Comparison of ENCODE assay signal across 25 cellular contexts in genomic region chr5:107230367-107230766, GRCh38.
"Had no signal": no experiment of that assay in that cellular context is flagged by ENCODE, and none has a peak within 500 bp of the region (broad histone marks: within the 10 kb centered on the region; RNA-seq: fewer than 3 reads in every experiment).

No MANE protein-coding gene starts in this region.

- H3K79me2 ChIP-seq: hepatocyte had no signal

- H3K9ac ChIP-seq: neural progenitor cell had no signal

- H3K9me3 Mint-ChIP-seq: stimulated activated effector memory CD8-positive, alpha-beta T cell treated with anti-CD3 and anti-CD28 coated beads, Interleukin-12 subunit alpha, Interleukin-12 subunit beta, amount 100 ng/mL, for 72 hours had no signal

- DNase-seq: cerebellar nuclear complex; dorsolateral prefrontal cortex; effector CD4-positive, alpha-beta T cell; head of caudate nucleus; kidney; left colon; left ventricle myocardium inferior; lower lobe of right lung; naive B cell; nucleus accumbens; sigmoid colon; stimulated activated CD4-positive, alpha-beta T cell treated with anti-CD3 and anti-CD28 coated beads, Interleukin-2, amount 100 ng/mL, for 24 hours; stimulated activated CD4-positive, alpha-beta T cell treated with anti-CD3 and anti-CD28 coated beads, Interleukin-4, amount 100 ng/mL, for 24 hours; stimulated activated naive CD4-positive, alpha-beta T cell treated with Interleukin-2 at 50 U/mL for 16 hours; stomach had no signal

- H2AFZ ChIP-seq: hepatocyte, neural progenitor cell had no signal

- H3K4me3 Mint-ChIP-seq: naive B cell; nephron; neural progenitor cell; stimulated activated effector memory CD8-positive, alpha-beta T cell treated with anti-CD3 and anti-CD28 coated beads, Interleukin-12 subunit alpha, Interleukin-12 subunit beta, amount 100 ng/mL, for 72 hours; type B pancreatic cell had no signal

- FAIRE-seq: colon, frontal cortex, kidney had no signal

- H3K9me3 ChIP-seq: lower lobe of right lung, prostate gland, right atrium auricular region, sigmoid colon, stomach, thyroid gland had no signal

- H3K36me3 Mint-ChIP-seq: naive B cell; neural progenitor cell; stimulated activated effector memory CD8-positive, alpha-beta T cell treated with anti-CD3 and anti-CD28 coated beads, Interleukin-12 subunit alpha, Interleukin-12 subunit beta, amount 100 ng/mL, for 72 hours; type B pancreatic cell had no signal

- H3K4me2 ChIP-seq: hepatocyte, neural progenitor cell had no signal

- H3K27me3 ChIP-seq: dorsolateral prefrontal cortex, hepatocyte, neural progenitor cell, right atrium auricular region, sigmoid colon, stomach, thyroid gland had no signal

- H3K4me1 ChIP-seq: left ventricle myocardium inferior, lower lobe of right lung, neural progenitor cell, prostate gland, right atrium auricular region, sigmoid colon, stomach, thyroid gland had no signal

- ATAC-seq: left colon; lower lobe of right lung; stimulated activated effector memory CD8-positive, alpha-beta T cell treated with anti-CD3 and anti-CD28 coated beads, Interleukin-12 subunit alpha, Interleukin-12 subunit beta, amount 100 ng/mL, for 72 hours had no signal

- H3K27ac Mint-ChIP-seq: naive B cell; nephron; neural progenitor cell; stimulated activated effector memory CD8-positive, alpha-beta T cell treated with anti-CD3 and anti-CD28 coated beads, Interleukin-12 subunit alpha, Interleukin-12 subunit beta, amount 100 ng/mL, for 72 hours; type B pancreatic cell had no signal

- H3K4me1 Mint-ChIP-seq: naive B cell; nephron; stimulated activated effector memory CD8-positive, alpha-beta T cell treated with anti-CD3 and anti-CD28 coated beads, Interleukin-12 subunit alpha, Interleukin-12 subunit beta, amount 100 ng/mL, for 72 hours had no signal

- H3K27me3 Mint-ChIP-seq: naive B cell, type B pancreatic cell had no signal

- H3K27ac ChIP-seq: dorsolateral prefrontal cortex, hepatocyte, left ventricle myocardium inferior, lower lobe of right lung, neural progenitor cell, prostate gland, right atrium auricular region, sigmoid colon, stomach, thyroid gland had no signal
